Comparison of ENCODE assay signal across 13 cellular contexts in the genomic region with DNA sequence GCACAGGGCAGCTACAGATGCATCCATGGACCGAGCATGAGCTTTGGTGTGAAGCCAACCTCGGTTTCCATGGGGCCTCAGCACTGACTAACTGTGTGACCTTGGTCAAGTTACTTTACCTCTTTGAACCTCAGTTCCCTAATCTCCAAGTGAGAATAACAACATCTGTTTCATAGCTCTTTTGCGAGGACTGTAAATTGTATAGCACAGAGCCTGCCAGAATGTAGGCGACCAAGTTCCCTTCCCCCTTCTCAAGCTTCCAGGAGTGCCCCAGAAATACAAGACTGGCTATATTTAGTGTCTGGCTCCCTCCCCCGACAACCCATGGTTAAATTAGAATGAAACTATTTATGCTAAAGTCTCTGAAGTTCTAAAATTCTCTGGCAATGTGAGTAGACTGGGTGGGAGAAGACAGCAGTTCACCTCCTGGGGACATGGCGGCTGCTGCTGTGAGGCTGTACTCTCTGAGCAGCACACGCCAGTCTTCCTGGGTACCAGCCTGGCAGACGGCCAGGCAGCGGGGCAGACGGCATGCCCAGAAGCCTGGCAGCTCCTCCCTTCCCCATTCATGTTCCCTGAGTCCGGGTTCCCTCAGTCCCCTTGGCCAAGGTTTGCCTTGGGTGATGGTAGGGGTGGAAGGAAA. TPM values are rescaled to one million over a fixed set of nuclear protein-coding genes. Genes with fewer than 3 reads are reported as not detected.
DNase-seq lines count a peak whose midpoint lies in the region; ATAC-seq lines count a peak whose summit lies in the region.
"Had no signal": no experiment of that assay in that cellular context is flagged by ENCODE, and none has a peak within 500 bp of the region (broad histone marks: within the 10 kb centered on the region; RNA-seq: fewer than 3 reads in every experiment).

No MANE protein-coding gene starts in this region.

- no peak for ATAC-seq in GM18502 (IDR thresholded peaks at IDR 0.05; ENCODE audit: poor library complexity, unreplicated experiment)
- no peak for ATAC-seq in GM21529 (IDR thresholded peaks at IDR 0.05; ENCODE audit: unreplicated experiment)
- no peak for ATAC-seq in GM18907 (IDR thresholded peaks at IDR 0.05; ENCODE audit: unreplicated experiment)

- CTCF ChIA-PET in activated naive CD4-positive, alpha-beta T cell treated with anti-CD3 and anti-CD28 coated beads for 36 hours (lab: Charles Lee) = no interaction called here

- H3K4me1 Mint-ChIP-seq in activated naive CD4-positive, alpha-beta T cell treated with anti-CD3 and anti-CD28 coated beads for 36 hours (ENCODE audit: low read depth) = no peaks in the 10 kb centered on the region
- H3K4me1 Mint-ChIP-seq: activated naive CD4-positive, alpha-beta T cell treated with anti-CD3 and anti-CD28 coated beads, Interleukin-2, amount 10 ng/mL, durations not matched to agents 7 days and 5 days; neural crest cell had no signal

- intact Hi-C loops in activated naive CD4-positive, alpha-beta T cell treated with anti-CD3 and anti-CD28 coated beads for 36 hours (cut with micrococcal nuclease) = no loop called here

- H3K36me3 Mint-ChIP-seq in activated naive CD4-positive, alpha-beta T cell treated with anti-CD3 and anti-CD28 coated beads for 36 hours (ENCODE audit: low read depth) = no peaks in the 10 kb centered on the region
- H3K36me3 Mint-ChIP-seq: activated naive CD4-positive, alpha-beta T cell treated with anti-CD3 and anti-CD28 coated beads, Interleukin-2, amount 10 ng/mL, durations not matched to agents 7 days and 5 days; type B pancreatic cell had no signal

- H3K27me3 Mint-ChIP-seq in activated naive CD4-positive, alpha-beta T cell treated with anti-CD3 and anti-CD28 coated beads for 36 hours (ENCODE audit: low read depth) = no peaks in the 10 kb centered on the region

- no peaks in the 10 kb centered on the region for H3K9me3 Mint-ChIP-seq in activated naive CD4-positive, alpha-beta T cell treated with anti-CD3 and anti-CD28 coated beads for 36 hours
- H3K9me3 Mint-ChIP-seq: activated naive CD4-positive, alpha-beta T cell treated with anti-CD3 and anti-CD28 coated beads, Interleukin-2, amount 10 ng/mL, durations not matched to agents 7 days and 5 days; neural crest cell had no signal

- no peak overlapping the region for H3K4me3 Mint-ChIP-seq in activated naive CD4-positive, alpha-beta T cell treated with anti-CD3 and anti-CD28 coated beads for 36 hours
- H3K4me3 Mint-ChIP-seq: activated naive CD4-positive, alpha-beta T cell treated with anti-CD3 and anti-CD28 coated beads, Interleukin-2, amount 10 ng/mL, durations not matched to agents 7 days and 5 days; neural crest cell; type B pancreatic cell had no signal

- peak; percentile 69 for DNase-seq in DMS 273 treated with DMSO at 0.1 percent for 48 hours (lab: John Stamatoyannopoulos, UW)
- DNase-seq in NCI-H345 (lab: John Stamatoyannopoulos, UW) = peak; percentile 62
- peak; percentile 46 for DNase-seq in fibroblast of peridontal ligament (ENCODE audit: extremely low read depth)
- DNase-seq in pons (ENCODE audit: low spot score) = peak; percentile 45
- no peak for DNase-seq in activated naive CD4-positive, alpha-beta T cell treated with anti-CD3 and anti-CD28 coated beads for 36 hours
- DNase-seq: activated CD4-positive, CD25-positive, alpha-beta regulatory T cell; activated naive CD4-positive, alpha-beta T cell treated with anti-CD3 and anti-CD28 coated beads, Interleukin-2, amount 10 ng/mL, durations not matched to agents 7 days and 5 days; DND-41 had no signal

- H3K27ac Mint-ChIP-seq in activated naive CD4-positive, alpha-beta T cell treated with anti-CD3 and anti-CD28 coated beads for 36 hours = no peak overlapping the region
- H3K27ac Mint-ChIP-seq: activated naive CD4-positive, alpha-beta T cell treated with anti-CD3 and anti-CD28 coated beads, Interleukin-2, amount 10 ng/mL, durations not matched to agents 7 days and 5 days had no signal

RNA-seq across cellular contexts. Expression of a gene that starts 22.0 kb away (rescaled TPM):
- total RNA-seq in activated naive CD4-positive, alpha-beta T cell treated with anti-CD3 and anti-CD28 coated beads for 36 hours = 100 to 1,000 TPM; 151 to 156 TPM
